ENCODE assay signal across 23 cellular contexts in genomic region chr4:66489370-66489769, GRCh38.
"Had no signal": no experiment of that assay in that cellular context is flagged by ENCODE, and none has a peak within 500 bp of the region (broad histone marks: within the 10 kb centered on the region; RNA-seq: fewer than 3 reads in every experiment).

No MANE protein-coding gene starts in this region.

- H3K27me3 ChIP-seq: breast epithelium, esophagus squamous epithelium, suprapubic skin, transverse colon, uterus had no signal

- H3K27ac ChIP-seq: breast epithelium, esophagus squamous epithelium, suprapubic skin, transverse colon, uterus had no signal

- H3K4me1 ChIP-seq: breast epithelium, esophagus squamous epithelium, transverse colon, uterus had no signal

- H3K4me3 ChIP-seq: breast epithelium, esophagus squamous epithelium, lung, suprapubic skin, transverse colon, uterus had no signal

- H3K36me3 ChIP-seq: breast epithelium, esophagus squamous epithelium, suprapubic skin, transverse colon, uterus had no signal

- ATAC-seq: activated CD8-positive, alpha-beta T cell treated with anti-CD3 and anti-CD28 coated beads for 36 hours; activated naive CD8-positive, alpha-beta T cell treated with anti-CD3 and anti-CD28 coated beads, Interleukin-2, amount 50 U/mL, for 24 hours; left lobe of liver; T-cell had no signal

- DNase-seq: activated CD4-positive, alpha-beta T cell treated with anti-CD3 and anti-CD28 coated beads for 48 hours; activated CD4-positive, CD25-positive, alpha-beta regulatory T cell; activated CD8-positive, alpha-beta T cell treated with anti-CD3 and anti-CD28 coated beads for 36 hours; activated naive CD4-positive, alpha-beta T cell treated with anti-CD3 and anti-CD28 coated beads for 36 hours; activated naive CD8-positive, alpha-beta T cell treated with anti-CD3 and anti-CD28 coated beads, Interleukin-2, amount 50 U/mL, for 24 hours; activated T-cell treated with anti-CD3 and anti-CD28 coated beads, Interleukin-2, amount 50 U/mL, for 24 hours; anterior cingulate cortex; effector CD8-positive, alpha-beta T cell; esophagus squamous epithelium; foreskin fibroblast; hypothalamus; kidney; nephron progenitor cell; nucleus accumbens; retina; stimulated activated CD4-positive, alpha-beta T cell treated with anti-CD3 and anti-CD28 coated beads, Interleukin-2, amount 100 ng/mL, for 48 hours; T-cell; transverse colon; uterus had no signal

- H3K9me3 ChIP-seq: breast epithelium, esophagus squamous epithelium, suprapubic skin, transverse colon, uterus had no signal
